Comparison of ENCODE assay signal across 11 cellular contexts in genomic region chr17:80546267-80546666, GRCh38. TPM values are rescaled to one million over a fixed set of nuclear protein-coding genes. Genes with fewer than 3 reads are reported as not detected.
DNase-seq lines count a peak whose midpoint lies in the region; ATAC-seq, FAIRE-seq and TF ChIP-seq lines count a peak whose summit lies in the region.
"Had no signal": no experiment of that assay in that cellular context is flagged by ENCODE, and none has a peak within 500 bp of the region (broad histone marks: within the 10 kb centered on the region; RNA-seq: fewer than 3 reads in every experiment).

No MANE protein-coding gene starts in this region.

- no peak for TF ChIP-seq POLR2A in gastroesophageal sphincter (IDR thresholded peaks at IDR 0.05)
- no peak for TF ChIP-seq POLR2A in H54 (IDR thresholded peaks at IDR 0.05; ENCODE audit: low read depth, low read length)

- intact Hi-C loops in A673 (cut with micrococcal nuclease; ENCODE audit: unreplicated experiment): no loop called here

- H3K27me3 ChIP-seq in A673 (replicated peaks; ENCODE audit: insufficient read depth, low read depth, low read length, poor library complexity) (no peaks in the 10 kb centered on the region), gastroesophageal sphincter (peaks cover 17% of the 10 kb centered on the region)

- TF ChIP-seq EP300 in gastroesophageal sphincter (IDR thresholded peaks at IDR 0.05): no peak

- 73 to 77% methylated on average over 5 of the region's 5 CpGs for WGBS in gastroesophageal sphincter (ENCODE audit: low coverage in 1 of 2), 2 donors

- no peak for TF ChIP-seq CTCF in A673 (conservative IDR thresholded peaks at IDR 0.05; ENCODE audit: low read depth, low read length)
- no peak for TF ChIP-seq CTCF in VCaP (conservative IDR thresholded peaks at IDR 0.05)
- TF ChIP-seq CTCF in gastroesophageal sphincter (IDR thresholded peaks at IDR 0.05): no peak

- H3K27ac ChIP-seq in A673 (ENCODE audit: low read depth, low read length, poor library complexity, severe bottlenecking) (no peak overlapping the region), VCaP (peak overlapping the region; percentile 88; the same call in 1 of the 2 replicates), gastroesophageal sphincter (no peak overlapping the region)

- DNase-seq in A673 (ENCODE audit: low spot score) (no peak), HEK293T (ENCODE audit: extremely low spot score) (no peak), immature natural killer cell (no peak), hypothalamus (lab: John Stamatoyannopoulos, UW) (no peak), H54 (ENCODE audit: insufficient read length, low spot score) (no peak)
- DNase-seq: cerebellar nuclear complex, GDM1, NCI-H1417 had no signal

- CTCF ChIA-PET in A673 (lab: Charles Lee) (no interaction called here), HEK293T (lab: Yijun Ruan, JAX) (interaction anchor here (1.3 to 1.5 kb wide), 2 partner anchors 17 to 29 kb away, joined by 3 to 4 read pairs; no protein-coding TSS in a partner anchor)

- FAIRE-seq in H54 (lab: Jason Lieb, UNC): no peak

- ATAC-seq in gastroesophageal sphincter (no peak), HG02852 (IDR thresholded peaks at IDR 0.05; ENCODE audit: unreplicated experiment) (no peak)

- H3K9me3 ChIP-seq in A673 (ENCODE audit: low read depth, low read length, poor library complexity, severe bottlenecking): no peaks in the 10 kb centered on the region
- no peaks in the 10 kb centered on the region for H3K9me3 ChIP-seq in gastroesophageal sphincter

- H3K4me1 Mint-ChIP-seq in immature natural killer cell: peaks cover 26 to 51% of the 10 kb centered on the region in 2 donors

- POLR2A ChIA-PET in A673 (lab: Charles Lee; ENCODE audit: low non-redundant PET): no interaction called here
- POLR2A ChIA-PET in HEK293T (lab: Yijun Ruan, JAX): interaction anchor here (1.4 to 2.8 kb wide), 3 partner anchors 71 to 93 kb away, joined by 4 to 11 read pairs (median 5); no protein-coding TSS in a partner anchor

- H3K4me1 ChIP-seq in A673 (ENCODE audit: insufficient read depth, low read length, poor library complexity, severe bottlenecking) (peaks cover 10% of the 10 kb centered on the region), gastroesophageal sphincter (peaks cover 5 to 45% (median 18%) of the 10 kb centered on the region in 3 donors)

- H3K36me3 Mint-ChIP-seq in immature natural killer cell: no peaks in the 10 kb centered on the region

- peak overlapping the region; percentile 80 for H3K4me3 ChIP-seq in A673 (ENCODE audit: low read depth, low read length, poor library complexity, severe bottlenecking)
- H3K4me3 ChIP-seq in gastroesophageal sphincter: no peak overlapping the region

- no TSS peak for BruUV-seq in A673 (replicated peaks; lab: Mats Ljungman, UMichigan)

- H3K9me3 Mint-ChIP-seq in immature natural killer cell: no peaks in the 10 kb centered on the region

- H3K4me3 Mint-ChIP-seq in immature natural killer cell: peak overlapping the region; percentile 63 to 91 (median 87)

- peaks cover 2% of the 10 kb centered on the region for H3K36me3 ChIP-seq in A673 (ENCODE audit: insufficient read depth, low read length, poor library complexity, severe bottlenecking)
- no peaks in the 10 kb centered on the region for H3K36me3 ChIP-seq in gastroesophageal sphincter

- H3K27me3 Mint-ChIP-seq in immature natural killer cell (ENCODE audit: low read depth in 3 of 3): peaks cover 6 to 9% (median 8%) of the 10 kb centered on the region in 3 donors

- H3K27ac Mint-ChIP-seq in immature natural killer cell: no peak overlapping the region

TF ChIP-seq in HEK293T, 16 proteins besides CTCF, POLR2A, EP300 and RAD21:
- TF ChIP-seq FOXK2 (IDR thresholded peaks at IDR 0.05) (no peak), L3MBTL2 (conservative IDR thresholded peaks at IDR 0.05) (peak; percentile 31; the same call in 1 of the 2 replicates)

RNA-seq across cellular contexts. Expression of gene RPTOR, which starts 1.6 kb away (rescaled TPM):
- 54.7 and 55.2 TPM in 2 replicates for total RNA-seq in A673 (2021)
- 10 to 100 TPM in 1 of 3 donors, 1 to 10 TPM in 2; 1.8 to 10.2 (median 3.8) TPM for polyA plus RNA-seq in immature natural killer cell
- total RNA-seq in gastroesophageal sphincter: 10 to 100 TPM; 25.7 to 56.8 (median 39.7) TPM
